ENCODE assay signal across 8 cellular contexts in genomic region chr18:63676526-63676925, GRCh38. TPM values are rescaled to one million over a fixed set of nuclear protein-coding genes. Genes with fewer than 3 reads are reported as not detected.
DNase-seq lines count a peak whose midpoint lies in the region; TF ChIP-seq lines count a peak whose summit lies in the region.

No MANE protein-coding gene starts in this region.

- H3K27me3 Mint-ChIP-seq in mesothelial cell of epicardium (ENCODE audit: low read depth): peaks cover 4% of the 10 kb centered on the region

- TF ChIP-seq POLR2A in uterus (IDR thresholded peaks at IDR 0.05): no peak

- intact Hi-C loops in uterus (cut with DNase I; ENCODE audit: low total_unique reads): no loop called here
- intact Hi-C loops in cardiac septum (cut with DNase I): no loop called here

- no peak overlapping the region for H3K4me3 Mint-ChIP-seq in mesothelial cell of epicardium

- H3K9me3 ChIP-seq in uterus: no peaks in the 10 kb centered on the region

- H3K4me1 ChIP-seq in uterus: no peaks in the 10 kb centered on the region

- DNase-seq in D341Med (ENCODE audit: low spot score): peak; percentile 36
- DNase-seq in GM20000 (ENCODE audit: low spot score): peak; percentile 28
- DNase-seq in LNCaP clone FGC (ENCODE audit: low read depth): no peak
- DNase-seq in T47D (ENCODE audit: low read depth in 1 of 2, low spot score in 1 of 2): peak; percentile 4 to 32
- no peak for DNase-seq in uterus
- no peak for DNase-seq in cardiac septum (ENCODE audit: low spot score)
- DNase-seq in DMS79 (lab: John Stamatoyannopoulos, UW): no peak
- no peak for DNase-seq in mesothelial cell of epicardium (ENCODE audit: low spot score in 2 of 2, unreplicated experiment in 2 of 2)

- peak; percentile 39 for TF ChIP-seq CTCF in GM20000 (IDR thresholded peaks at IDR 0.05; ENCODE audit: extremely low read depth, missing control alignments)
- TF ChIP-seq CTCF in LNCaP clone FGC (IDR thresholded peaks at IDR 0.05; ENCODE audit: control insufficient read depth, extremely low read depth, insufficient read depth): peak; percentile 90
- TF ChIP-seq CTCF in uterus (IDR thresholded peaks at IDR 0.05): no peak
- no peak for TF ChIP-seq CTCF in mesothelial cell of epicardium (IDR thresholded peaks at IDR 0.05; ENCODE audit: unreplicated experiment)

- H3K27me3 ChIP-seq in uterus: no peaks in the 10 kb centered on the region

- H3K36me3 ChIP-seq in uterus: no peaks in the 10 kb centered on the region

- in situ Hi-C loops in T47D (cut with HindIII; ENCODE audit: low pct_unique_long_range_greater_than_20kb, low sequenced_read_pairs): no loop called here

- no peak overlapping the region for H3K27ac Mint-ChIP-seq in mesothelial cell of epicardium

- H3K4me1 Mint-ChIP-seq in mesothelial cell of epicardium: no peaks in the 10 kb centered on the region

- H3K9me3 Mint-ChIP-seq in mesothelial cell of epicardium: peaks cover 9% of the 10 kb centered on the region

- H3K36me3 Mint-ChIP-seq in mesothelial cell of epicardium: no peaks in the 10 kb centered on the region

- H3K4me3 ChIP-seq in LNCaP clone FGC (ENCODE audit: low read depth, low read length): no peak overlapping the region
- H3K4me3 ChIP-seq in uterus: no peak overlapping the region

- H3K27ac ChIP-seq in uterus: no peak overlapping the region

RNA-seq across cellular contexts. Expression of gene SERPINB3, which starts 14.8 kb away (rescaled TPM):
- total RNA-seq in uterus: not detected
- total RNA-seq in cardiac septum: not detected
- not detected in 3 replicates for total RNA-seq in mesothelial cell of epicardium

RNA-seq across cellular contexts. Expression of gene SERPINB11, which starts 26.2 kb away (rescaled TPM):
- total RNA-seq in uterus (not detected), cardiac septum (not detected), mesothelial cell of epicardium (not detected in 3 replicates)

RNA-seq across cellular contexts. Expression of gene SERPINB4, which starts 32.5 kb away (rescaled TPM):
- total RNA-seq in uterus: not detected
- total RNA-seq in cardiac septum: not detected
- total RNA-seq in mesothelial cell of epicardium: not detected in 3 replicates

Comparison
In these comparisons a context has a peak if more than half of its experiments do, and no peak if none do; other contexts are left out.
1. DNase-seq: peak in D341Med (single experiment), GM20000 (single experiment) and T47D (2 of 2); none in LNCaP clone FGC (single experiment), uterus (0 of 2), cardiac septum (single experiment), DMS79 (single experiment) and mesothelial cell of epicardium (0 of 2).
2. CTCF ChIP-seq: peak in GM20000 (single experiment) and LNCaP clone FGC (single experiment); none in uterus (0 of 4) and mesothelial cell of epicardium (single experiment).